In the genomic region with DNA sequence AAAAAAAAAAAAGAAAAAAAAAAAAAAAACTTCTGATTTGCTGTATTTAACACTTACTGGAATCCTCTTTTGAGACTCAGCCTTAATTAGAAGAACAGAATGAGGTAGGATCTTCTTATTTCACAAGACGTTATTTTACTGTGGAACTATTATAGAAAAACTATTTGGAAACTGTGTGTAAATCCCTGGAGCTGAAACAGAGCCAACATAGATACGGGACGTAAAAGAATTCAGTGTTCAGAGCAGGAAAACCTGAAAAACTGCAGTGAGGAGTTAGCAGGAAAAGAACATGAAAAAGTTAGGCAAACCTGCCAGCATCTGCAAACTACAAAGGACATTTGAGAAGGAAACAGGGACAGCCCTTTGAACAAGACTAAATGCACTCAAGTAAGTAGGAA, we compare ENCODE assay signal across 9 cellular contexts. TPM values are rescaled to one million over a fixed set of nuclear protein-coding genes. Genes with fewer than 3 reads are reported as not detected.
DNase-seq lines count a peak whose midpoint lies in the region; ATAC-seq and TF ChIP-seq lines count a peak whose summit lies in the region.
"Had no signal": no experiment of that assay in that cellular context is flagged by ENCODE, and none has a peak within 500 bp of the region (broad histone marks: within the 10 kb centered on the region; RNA-seq: fewer than 3 reads in every experiment).

No MANE protein-coding gene starts in this region.

- no peak for TF ChIP-seq POLR2A in breast epithelium (IDR thresholded peaks at IDR 0.05)
- no peak for TF ChIP-seq POLR2A in vagina (IDR thresholded peaks at IDR 0.05)

- no peaks in the 10 kb centered on the region for H3K9me3 Mint-ChIP-seq in stimulated activated naive CD8-positive, alpha-beta T cell treated with anti-CD3 and anti-CD28 coated beads, Interleukin-15, Interleukin-2, amounts not matched to agents 100 ng/mL and 50 ng/mL, for 24 hours
- H3K9me3 Mint-ChIP-seq in effector memory CD8-positive, alpha-beta T cell, result no peaks in the 10 kb centered on the region

- peak overlapping the region; percentile 2 to 100 for H3K27ac ChIP-seq in breast epithelium
- peak overlapping the region; percentile 52 for H3K27ac ChIP-seq in vagina

- no peaks in the 10 kb centered on the region for H3K27me3 Mint-ChIP-seq in stimulated activated naive CD8-positive, alpha-beta T cell treated with anti-CD3 and anti-CD28 coated beads, Interleukin-15, Interleukin-2, amounts not matched to agents 100 ng/mL and 50 ng/mL, for 24 hours
- H3K27me3 Mint-ChIP-seq in effector memory CD8-positive, alpha-beta T cell, result no peaks in the 10 kb centered on the region

- H3K27me3 ChIP-seq in breast epithelium (no peaks in the 10 kb centered on the region), vagina (no peaks in the 10 kb centered on the region)

- peak overlapping the region; percentile 17 for H3K27ac Mint-ChIP-seq in stimulated activated naive CD8-positive, alpha-beta T cell treated with anti-CD3 and anti-CD28 coated beads, Interleukin-15, Interleukin-2, amounts not matched to agents 100 ng/mL and 50 ng/mL, for 24 hours
- no peak overlapping the region for H3K27ac Mint-ChIP-seq in effector memory CD8-positive, alpha-beta T cell

- ATAC-seq in stimulated activated naive CD8-positive, alpha-beta T cell treated with anti-CD3 and anti-CD28 coated beads, Interleukin-15, Interleukin-2, amounts not matched to agents 100 U/mL and 50 U/mL, for 24 hours, result no peak
- no peak for ATAC-seq in HG02798 (IDR thresholded peaks at IDR 0.05; ENCODE audit: poor library complexity, unreplicated experiment)
- ATAC-seq in effector memory CD8-positive, alpha-beta T cell (replicated peaks), result no peak

- peak overlapping the region in 1 of 3 donors; percentile 4 for H3K4me3 ChIP-seq in breast epithelium
- H3K4me3 ChIP-seq in vagina, result no peak overlapping the region

- intact Hi-C loops in breast epithelium (cut with DNase I; ENCODE audit: low total_unique reads), result no loop called here
- intact Hi-C loops in vagina (cut with DNase I), result no loop called here

- H3K4me1 ChIP-seq in breast epithelium (no peaks in the 10 kb centered on the region), vagina (peaks cover 22% of the 10 kb centered on the region)

- peak overlapping the region; percentile 12 for H3K4me3 Mint-ChIP-seq in stimulated activated naive CD8-positive, alpha-beta T cell treated with anti-CD3 and anti-CD28 coated beads, Interleukin-15, Interleukin-2, amounts not matched to agents 100 ng/mL and 50 ng/mL, for 24 hours
- H3K4me3 Mint-ChIP-seq in effector memory CD8-positive, alpha-beta T cell, result peak overlapping the region in 1 of 2 donors; percentile 31

- H3K36me3 Mint-ChIP-seq in stimulated activated naive CD8-positive, alpha-beta T cell treated with anti-CD3 and anti-CD28 coated beads, Interleukin-15, Interleukin-2, amounts not matched to agents 100 ng/mL and 50 ng/mL, for 24 hours (ENCODE audit: low read depth), result no peaks in the 10 kb centered on the region
- H3K36me3 Mint-ChIP-seq in effector memory CD8-positive, alpha-beta T cell (ENCODE audit: insufficient read depth), result peaks cover 14% of the 10 kb centered on the region

- TF ChIP-seq CTCF in breast epithelium (IDR thresholded peaks at IDR 0.05), result no peak
- TF ChIP-seq CTCF in vagina (IDR thresholded peaks at IDR 0.05), result no peak

- no peaks in the 10 kb centered on the region for H3K36me3 ChIP-seq in breast epithelium
- H3K36me3 ChIP-seq in vagina, result no peaks in the 10 kb centered on the region

- DNase-seq in stimulated activated naive CD8-positive, alpha-beta T cell treated with anti-CD3 and anti-CD28 coated beads, Interleukin-15, Interleukin-2, amounts not matched to agents 100 U/mL and 50 U/mL, for 24 hours, result no peak
- DNase-seq in breast epithelium (ENCODE audit: low spot score in 2 of 2), result no peak
- DNase-seq in medulla oblongata (ENCODE audit: extremely low spot score), result peak; percentile 13
- peak in 1 of 2 donors; percentile 18 for DNase-seq in vagina (ENCODE audit: extremely low spot score in 2 of 2)
- DNase-seq in UCSD-AML1 (lab: John Stamatoyannopoulos, UW; ENCODE audit: unreplicated experiment), result no peak
- no peak for DNase-seq in effector memory CD8-positive, alpha-beta T cell
- DNase-seq: activated T-cell treated with anti-CD3 and anti-CD28 coated beads, Interleukin-2, amount 50 U/mL, for 1 hour had no signal

- no peaks in the 10 kb centered on the region for H3K9me3 ChIP-seq in breast epithelium
- H3K9me3 ChIP-seq in vagina, result no peaks in the 10 kb centered on the region

- H3K4me1 Mint-ChIP-seq in stimulated activated naive CD8-positive, alpha-beta T cell treated with anti-CD3 and anti-CD28 coated beads, Interleukin-15, Interleukin-2, amounts not matched to agents 100 ng/mL and 50 ng/mL, for 24 hours (ENCODE audit: low read depth), result peaks cover 43% of the 10 kb centered on the region
- peaks cover 22 to 39% of the 10 kb centered on the region in 2 donors for H3K4me1 Mint-ChIP-seq in effector memory CD8-positive, alpha-beta T cell (ENCODE audit: low read depth in 2 of 2)

RNA-seq across cellular contexts. Expression of a gene that starts 3.4 kb away (rescaled TPM):
- total RNA-seq in breast epithelium, result 10 to 100 TPM; 22.4 to 54.7 (median 48.3) TPM
- 30.4 TPM for total RNA-seq in vagina
